ENCODE assay signal across 5 cellular contexts in the genomic region with DNA sequence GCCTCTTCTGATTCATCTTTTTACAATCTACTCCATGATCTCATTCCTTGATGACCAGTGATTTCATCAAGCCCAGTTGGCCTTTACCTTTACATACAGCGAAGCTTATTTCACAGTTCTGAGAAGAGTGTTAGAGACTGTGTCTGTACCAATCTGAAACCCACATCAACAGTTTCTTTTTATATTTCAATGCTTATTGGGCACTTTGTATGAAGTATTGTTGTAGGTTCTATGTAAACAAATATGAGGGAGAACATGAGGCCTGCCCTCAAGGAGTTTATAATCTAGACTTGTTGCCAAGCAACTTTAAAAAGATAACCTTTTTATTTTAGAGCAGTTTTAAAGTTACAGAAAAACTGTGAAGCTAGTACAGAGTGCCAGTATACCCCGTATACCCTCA.
"Had no signal": no experiment of that assay in that cellular context is flagged by ENCODE, and none has a peak within 500 bp of the region (broad histone marks: within the 10 kb centered on the region; RNA-seq: fewer than 3 reads in every experiment).

No MANE protein-coding gene starts in this region.

- DNase-seq: GM23248, GOT3, H9, HCEC 1CT had no signal

- H3K4me3 ChIP-seq: GM23248 had no signal

- H3K27ac ChIP-seq: GM23248 had no signal

- FAIRE-seq: HTR-8/SVneo had no signal
